Comparison of ENCODE assay signal across 11 cellular contexts in the genomic region with DNA sequence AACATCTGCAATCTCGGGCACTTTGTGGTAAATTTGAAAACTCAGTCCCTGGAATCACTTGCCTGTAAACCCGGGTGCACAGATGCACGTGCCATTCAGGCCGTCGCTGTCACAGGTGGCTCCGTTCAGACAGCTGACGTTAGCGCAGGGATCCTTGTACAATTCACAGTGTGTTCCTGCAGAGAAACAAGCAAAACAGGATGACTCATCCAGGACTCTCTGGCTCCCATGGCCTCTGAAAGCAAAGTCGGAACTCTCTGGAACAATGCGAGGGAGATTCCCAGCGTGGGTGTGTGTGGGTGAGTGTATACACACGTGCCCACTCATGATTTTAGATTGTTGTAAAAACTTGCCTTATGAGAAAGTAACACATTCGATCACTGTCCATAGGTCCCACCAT.
A peak's percentile ranks its signal among the peaks of the same experiment; 100 is the strongest.
DNase-seq lines count a peak whose midpoint lies in the region; TF ChIP-seq lines count a peak whose summit lies in the region.
"Had no signal": no experiment of that assay in that cellular context is flagged by ENCODE, and none has a peak within 500 bp of the region (broad histone marks: within the 10 kb centered on the region; RNA-seq: fewer than 3 reads in every experiment).

No MANE protein-coding gene starts in this region.

- no peak overlapping the region for H3K27ac ChIP-seq in A673 (ENCODE audit: low read depth, low read length, poor library complexity, severe bottlenecking)

- peak overlapping the region; percentile 28 for H3K27ac Mint-ChIP-seq in dendritic cell treated with granulocyte-macrophage colony-stimulating factor and Interleukin-4, amounts not matched to agents 40 ng/mL and 50 ng/mL, for 4 days
- H3K27ac Mint-ChIP-seq: CD4-positive, alpha-beta memory T cell; natural killer cell treated with Interleukin-12 subunit alpha and Interleukin-12 subunit beta and Interleukin-15 and Interleukin-18, amount 100 ng/mL, for 72 hours had no signal

- no peaks in the 10 kb centered on the region for H3K27me3 ChIP-seq in A673 (replicated peaks; ENCODE audit: insufficient read depth, low read depth, low read length, poor library complexity)
- no peaks in the 10 kb centered on the region for H3K27me3 ChIP-seq in mucosa of stomach (ENCODE audit: control insufficient read depth, insufficient read depth, low read length)

- peaks cover 44% of the 10 kb centered on the region for H3K4me1 Mint-ChIP-seq in dendritic cell treated with granulocyte-macrophage colony-stimulating factor and Interleukin-4, amounts not matched to agents 40 ng/mL and 50 ng/mL, for 4 days (ENCODE audit: low read depth)
- H3K4me1 Mint-ChIP-seq: CD4-positive, alpha-beta memory T cell had no signal

- no peaks in the 10 kb centered on the region for H3K9me3 Mint-ChIP-seq in dendritic cell treated with granulocyte-macrophage colony-stimulating factor and Interleukin-4, amounts not matched to agents 40 ng/mL and 50 ng/mL, for 4 days
- H3K9me3 Mint-ChIP-seq: natural killer cell treated with Interleukin-12 subunit alpha and Interleukin-12 subunit beta and Interleukin-15 and Interleukin-18, amount 100 ng/mL, for 72 hours had no signal

- no TSS peak for BruUV-seq in A673 (replicated peaks; lab: Mats Ljungman, UMichigan)

- H3K9ac ChIP-seq in mucosa of stomach (ENCODE audit: low read length) = peak overlapping the region; percentile 49

- TF ChIP-seq CTCF in A673 (conservative IDR thresholded peaks at IDR 0.05; ENCODE audit: low read depth, low read length) (no peak), LNCaP clone FGC (IDR thresholded peaks at IDR 0.05; ENCODE audit: control insufficient read depth, extremely low read depth, insufficient read depth) (no peak), GM10266 (IDR thresholded peaks at IDR 0.05; ENCODE audit: control insufficient read depth, insufficient read depth, low read depth, missing control alignments) (no peak)

- H3K27me3 Mint-ChIP-seq in dendritic cell treated with granulocyte-macrophage colony-stimulating factor and Interleukin-4, amounts not matched to agents 40 ng/mL and 50 ng/mL, for 4 days = peaks cover 5% of the 10 kb centered on the region
- H3K27me3 Mint-ChIP-seq: CD4-positive, alpha-beta memory T cell had no signal

- no peaks in the 10 kb centered on the region for H3K36me3 ChIP-seq in A673 (ENCODE audit: insufficient read depth, low read length, poor library complexity, severe bottlenecking)
- no peaks in the 10 kb centered on the region for H3K36me3 ChIP-seq in mucosa of stomach (ENCODE audit: control insufficient read depth, insufficient read depth, low read length)

- H3K9me3 ChIP-seq in A673 (ENCODE audit: low read depth, low read length, poor library complexity, severe bottlenecking) = no peaks in the 10 kb centered on the region
- no peaks in the 10 kb centered on the region for H3K9me3 ChIP-seq in mucosa of stomach (ENCODE audit: control insufficient read depth, low read length)

- H3K4me3 ChIP-seq in A673 (ENCODE audit: low read depth, low read length, poor library complexity, severe bottlenecking) = no peak overlapping the region
- no peak overlapping the region for H3K4me3 ChIP-seq in LNCaP clone FGC (ENCODE audit: low read depth, low read length)
- no peak overlapping the region for H3K4me3 ChIP-seq in mucosa of stomach (ENCODE audit: low read length)

- POLR2A ChIA-PET in A673 (lab: Charles Lee; ENCODE audit: low non-redundant PET) = no interaction called here

- no peak overlapping the region for H3K4me3 Mint-ChIP-seq in dendritic cell treated with granulocyte-macrophage colony-stimulating factor and Interleukin-4, amounts not matched to agents 40 ng/mL and 50 ng/mL, for 4 days
- H3K4me3 Mint-ChIP-seq: CD4-positive, alpha-beta memory T cell; natural killer cell treated with Interleukin-12 subunit alpha and Interleukin-12 subunit beta and Interleukin-15 and Interleukin-18, amount 100 ng/mL, for 72 hours had no signal

- no peaks in the 10 kb centered on the region for H3K36me3 Mint-ChIP-seq in dendritic cell treated with granulocyte-macrophage colony-stimulating factor and Interleukin-4, amounts not matched to agents 40 ng/mL and 50 ng/mL, for 4 days (ENCODE audit: low read depth)
- H3K36me3 Mint-ChIP-seq: CD4-positive, alpha-beta memory T cell; natural killer cell treated with Interleukin-12 subunit alpha and Interleukin-12 subunit beta and Interleukin-15 and Interleukin-18, amount 100 ng/mL, for 72 hours had no signal

- H3K4me1 ChIP-seq in A673 (ENCODE audit: insufficient read depth, low read length, poor library complexity, severe bottlenecking) (peaks cover 30% of the 10 kb centered on the region), mucosa of stomach (ENCODE audit: control insufficient read depth, insufficient read depth, low read length) (peaks cover 18% of the 10 kb centered on the region)

- peak; percentile 52 for DNase-seq in A673 (ENCODE audit: low spot score)
- peak; percentile 7 for DNase-seq in LNCaP clone FGC (ENCODE audit: low read depth)
- no peak for DNase-seq in NCI-H2196 treated with DMSO at 0.1 percent for 48 hours (lab: John Stamatoyannopoulos, UW; ENCODE audit: unreplicated experiment)
- DNase-seq in activated CD4-positive, alpha-beta T cell treated with anti-CD3 and anti-CD28 coated beads for 1 hour = no peak
- DNase-seq in GM10266 (ENCODE audit: extremely low spot score) = no peak
- no peak for DNase-seq in stimulated activated CD4-positive, alpha-beta T cell treated with anti-CD3 and anti-CD28 coated beads, Interleukin-1b, Interleukin-23, amount 100 ng/mL, for 48 hours
- DNase-seq: activated CD8-positive, alpha-beta memory T cell treated with anti-CD3 and anti-CD28 coated beads, Interleukin-2, amount 50 U/mL, for 4 hours; CD4-positive, alpha-beta memory T cell had no signal

- intact Hi-C loops in A673 (cut with micrococcal nuclease; ENCODE audit: unreplicated experiment) = no loop called here
- intact Hi-C loops in dendritic cell treated with granulocyte-macrophage colony-stimulating factor and Interleukin-4, amounts not matched to agents 40 ng/mL and 50 ng/mL, for 4 days (cut with micrococcal nuclease) = no loop called here

- CTCF ChIA-PET in A673 (lab: Charles Lee) = no interaction called here

Comparison
In these comparisons a context has a peak if more than half of its experiments do, and no peak if none do; other contexts are left out.
1. DNase-seq: peak in A673 (single experiment) and LNCaP clone FGC (single experiment); none in NCI-H2196 treated with DMSO at 0.1 percent for 48 hours (single experiment), activated CD4-positive, alpha-beta T cell treated with anti-CD3 and anti-CD28 coated beads for 1 hour (single experiment), GM10266 (single experiment) and stimulated activated CD4-positive, alpha-beta T cell treated with anti-CD3 and anti-CD28 coated beads, Interleukin-1b, Interleukin-23, amount 100 ng/mL, for 48 hours (single experiment).